ENCODE assay signal across 16 cellular contexts in genomic region chr11:9089061-9089460, GRCh38. TPM values are rescaled to one million over a fixed set of nuclear protein-coding genes. Genes with fewer than 3 reads are reported as not detected.
"Had no signal": no experiment of that assay in that cellular context is flagged by ENCODE, and none has a peak within 500 bp of the region (broad histone marks: within the 10 kb centered on the region; RNA-seq: fewer than 3 reads in every experiment).

No MANE protein-coding gene starts in this region.

- H3K79me2 ChIP-seq: parathyroid adenoma had no signal

- H3K27me3 ChIP-seq: thyroid gland had no signal

- DNase-seq: activated CD4-positive, alpha-beta memory T cell treated with anti-CD3 and anti-CD28 coated beads for 36 hours; activated CD4-positive, alpha-beta T cell treated with anti-CD3 and anti-CD28 coated beads for 36 hours; activated T-cell treated with anti-CD3 and anti-CD28 coated beads for 4 hours; caudate nucleus; erythroblast; foreskin melanocyte; left ventricle myocardium superior; naive B cell; stimulated activated CD4-positive, alpha-beta T cell treated with anti-CD3 and anti-CD28 coated beads, Interleukin-12 subunit alpha, Interleukin-12 subunit beta, amount 100 ng/mL, for 4 hours; stimulated activated CD4-positive, alpha-beta T cell treated with anti-CD3 and anti-CD28 coated beads, Interleukin-1b, Interleukin-23, amount 100 ng/mL, for 48 hours; stimulated activated naive CD4-positive, alpha-beta T cell treated with Interleukin-2 at 50 U/mL for 16 hours; thyroid gland had no signal

- H2AFZ ChIP-seq: parathyroid adenoma had no signal

- H3K9me3 Mint-ChIP-seq: activated CD4-positive, alpha-beta memory T cell treated with anti-CD3 and anti-CD28 coated beads for 36 hours; activated T-helper 1 cell treated with anti-CD3 and anti-CD28 coated beads, Interleukin-12 subunit alpha, Interleukin-12 subunit beta, Interleukin-2, Interleukin-4 antibody, amounts not matched to agents 30 ng/mL and 10 ng/mL and 1 ng/mL, durations not matched to agents 14 hours and 24 hours and 36 hours; naive B cell had no signal

- H3K4me3 Mint-ChIP-seq: activated CD4-positive, alpha-beta memory T cell treated with anti-CD3 and anti-CD28 coated beads for 36 hours; activated CD4-positive, alpha-beta T cell treated with anti-CD3 and anti-CD28 coated beads for 36 hours; activated T-helper 1 cell treated with anti-CD3 and anti-CD28 coated beads, Interleukin-12 subunit alpha, Interleukin-12 subunit beta, Interleukin-2, Interleukin-4 antibody, amounts not matched to agents 30 ng/mL and 10 ng/mL and 1 ng/mL, durations not matched to agents 14 hours and 24 hours and 36 hours had no signal

- H3K27ac Mint-ChIP-seq: activated CD4-positive, alpha-beta memory T cell treated with anti-CD3 and anti-CD28 coated beads for 36 hours; activated CD4-positive, alpha-beta T cell treated with anti-CD3 and anti-CD28 coated beads for 36 hours; activated naive CD8-positive, alpha-beta T cell; activated T-helper 1 cell treated with anti-CD3 and anti-CD28 coated beads, Interleukin-12 subunit alpha, Interleukin-12 subunit beta, Interleukin-2, Interleukin-4 antibody, amounts not matched to agents 30 ng/mL and 10 ng/mL and 1 ng/mL, durations not matched to agents 14 hours and 24 hours and 36 hours had no signal

- H3K4me3 ChIP-seq: thyroid gland had no signal

- H3K4me1 ChIP-seq: parathyroid adenoma had no signal

- H3K4me1 Mint-ChIP-seq: activated CD4-positive, alpha-beta T cell treated with anti-CD3 and anti-CD28 coated beads for 36 hours had no signal

- ATAC-seq: activated CD4-positive, alpha-beta T cell treated with anti-CD3 and anti-CD28 coated beads for 36 hours; left ventricle myocardium superior had no signal

- H3K9ac ChIP-seq: parathyroid adenoma had no signal

- H3K36me3 ChIP-seq: neutrophil, thyroid gland had no signal

- H3K36me3 Mint-ChIP-seq: activated CD4-positive, alpha-beta memory T cell treated with anti-CD3 and anti-CD28 coated beads for 36 hours; activated naive CD8-positive, alpha-beta T cell had no signal

- H3K27ac ChIP-seq: neutrophil, parathyroid adenoma, thyroid gland had no signal

- H3K9me3 ChIP-seq: neutrophil, thyroid gland had no signal

RNA-seq across cellular contexts. Expression of gene SCUBE2, which starts 2.3 kb away (rescaled TPM):
- total RNA-seq: activated CD4-positive, alpha-beta memory T cell treated with anti-CD3 and anti-CD28 coated beads for 36 hours; activated CD4-positive, alpha-beta T cell treated with anti-CD3 and anti-CD28 coated beads for 36 hours; activated T-helper 1 cell treated with anti-CD3 and anti-CD28 coated beads, Interleukin-12 subunit alpha, Interleukin-12 subunit beta, Interleukin-2, Interleukin-4 antibody, amounts not matched to agents 30 ng/mL and 10 ng/mL and 1 ng/mL, durations not matched to agents 14 hours and 24 hours and 36 hours had no signal
